ENCODE assay signal across 8 cellular contexts in the genomic region with DNA sequence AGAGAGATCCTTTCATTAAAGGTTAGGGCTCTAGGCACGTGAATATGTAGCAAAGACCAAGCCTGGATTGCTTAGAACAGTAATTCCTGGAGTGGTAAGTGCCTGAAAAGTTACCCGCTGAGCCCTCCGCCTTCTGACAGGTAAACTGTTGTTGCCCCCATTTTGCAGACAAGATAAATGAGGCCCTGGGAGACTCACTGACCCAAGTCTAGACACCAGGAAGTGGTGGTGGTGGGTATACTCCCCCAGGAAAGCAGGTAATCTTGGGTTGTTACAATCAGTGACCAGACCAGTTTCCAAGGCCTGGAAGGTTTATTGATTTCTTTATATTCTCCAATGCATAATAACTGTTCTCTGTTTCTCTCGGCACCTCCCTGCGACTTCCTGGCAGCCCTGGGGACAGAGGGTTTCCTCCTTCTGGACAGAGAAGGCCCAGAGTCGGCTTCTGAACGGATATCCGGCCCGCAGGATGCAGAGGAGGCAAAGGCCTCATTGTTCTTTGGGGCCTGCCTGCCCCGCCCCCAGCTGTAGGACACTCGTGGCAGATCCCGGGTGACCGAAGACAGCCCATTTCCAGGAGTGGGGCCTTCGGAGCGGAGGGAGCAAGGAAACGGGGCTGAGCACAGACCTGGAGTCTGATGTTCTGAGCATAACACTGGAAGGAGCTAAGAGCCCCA. TPM values are rescaled to one million over a fixed set of nuclear protein-coding genes. Genes with fewer than 3 reads are reported as not detected.
DNase-seq lines count a peak whose midpoint lies in the region; ATAC-seq and TF ChIP-seq lines count a peak whose summit lies in the region.

No MANE protein-coding gene starts in this region.

- no peaks in the 10 kb centered on the region for H3K9me3 ChIP-seq in SU-DHL-6 (ENCODE audit: insufficient read depth, low read length)

- H3K9ac ChIP-seq in SU-DHL-6 (ENCODE audit: low read length): peak overlapping the region; percentile 73

- peak overlapping the region; percentile 72 for H2AFZ ChIP-seq in SU-DHL-6 (ENCODE audit: low read depth, low read length, severe bottlenecking)

- H3K9me2 ChIP-seq in SU-DHL-6 (replicated peaks; ENCODE audit: insufficient read depth, low read length): no peaks in the 10 kb centered on the region

- no peaks in the 10 kb centered on the region for H3K36me3 ChIP-seq in SU-DHL-6 (ENCODE audit: low read length)

- H3K9me3 Mint-ChIP-seq in brain (no peaks in the 10 kb centered on the region), immature natural killer cell (no peaks in the 10 kb centered on the region)

- H3K4me1 Mint-ChIP-seq in brain: peaks cover 44% of the 10 kb centered on the region
- peaks cover 35 to 37% of the 10 kb centered on the region in 2 donors for H3K4me1 Mint-ChIP-seq in immature natural killer cell

- H3K27ac ChIP-seq in SU-DHL-6 (ENCODE audit: low read depth, low read length): 0 out of 2 replicates have a peak overlapping the region, but pooled peaks have one; percentile 71

- no peaks in the 10 kb centered on the region for H3K36me3 Mint-ChIP-seq in brain
- no peaks in the 10 kb centered on the region for H3K36me3 Mint-ChIP-seq in immature natural killer cell

- H3K27me3 ChIP-seq in SU-DHL-6 (ENCODE audit: low read length): no peaks in the 10 kb centered on the region

- H4K20me1 ChIP-seq in SU-DHL-6 (ENCODE audit: low read depth, low read length): no peaks in the 10 kb centered on the region

- no peaks in the 10 kb centered on the region for H3K79me2 ChIP-seq in SU-DHL-6 (ENCODE audit: insufficient read depth, low read length)

- H3K4me3 Mint-ChIP-seq in brain (peak overlapping the region; percentile 83 to 94 (median 88)), immature natural killer cell (peak overlapping the region; percentile 90 to 97 (median 95))

- ATAC-seq in GM18498 (IDR thresholded peaks at IDR 0.05; ENCODE audit: unreplicated experiment) (peak; percentile 20), HG03066 (IDR thresholded peaks at IDR 0.05; ENCODE audit: low read depth, unreplicated experiment) (peak; percentile 30)

- DNase-seq in immature natural killer cell: peak in 2 of 3 donors; percentile 36 to 47
- peak; percentile 22 to 40 for DNase-seq in stimulated activated CD4-positive, alpha-beta T cell treated with anti-CD3 and anti-CD28 coated beads, Interleukin-12 subunit alpha, Interleukin-12 subunit beta, amount 100 ng/mL, for 24 hours (ENCODE audit: low read depth in 2 of 2)
- DNase-seq in NOMO-1 treated with DMSO at 0.1 percent for 48 hours (lab: John Stamatoyannopoulos, UW; ENCODE audit: unreplicated experiment): no peak
- no peak for DNase-seq in NCI-H2196 (lab: John Stamatoyannopoulos, UW; ENCODE audit: unreplicated experiment)

- H3F3A ChIP-seq in SU-DHL-6 (ENCODE audit: insufficient read depth): 0 out of 2 replicates have a peak, but pooled peaks cover 3% of the 10 kb centered on the region

- H3K27me3 Mint-ChIP-seq in brain (peaks cover 4% of the 10 kb centered on the region), immature natural killer cell (ENCODE audit: low read depth in 3 of 3) (peaks cover 4 to 15% (median 11%) of the 10 kb centered on the region in 3 donors)

- TF ChIP-seq CTCF in SU-DHL-6 (IDR thresholded peaks at IDR 0.05; ENCODE audit: insufficient read depth, low read length, poor library complexity, severe bottlenecking): no peak
- no peak for TF ChIP-seq CTCF in brain (conservative IDR thresholded peaks at IDR 0.05)

- H3K27ac Mint-ChIP-seq in brain (peak overlapping the region; percentile 83 to 95 (median 91)), immature natural killer cell (peak overlapping the region; percentile 91 to 99 (median 96))

- H3K4me2 ChIP-seq in SU-DHL-6 (ENCODE audit: low read depth, low read length, poor library complexity, severe bottlenecking): peak overlapping the region; percentile 51

- H3K4me3 ChIP-seq in SU-DHL-6 (ENCODE audit: insufficient read depth, low read length, poor library complexity, severe bottlenecking): peak overlapping the region; percentile 74

RNA-seq across cellular contexts. Expression of gene GRK5, which starts 1.3 kb away (rescaled TPM):
- polyA plus RNA-seq in brain (ENCODE audit: insufficient read depth, low read depth, low replicate concordance) (5.4 TPM), immature natural killer cell (10 to 100 TPM in 1 of 3 donors, 1 to 10 TPM in 2; 2.1 to 12.4 (median 3.3) TPM)

RNA-seq across cellular contexts. Expression of gene PRDX3, which starts 27.5 kb away (rescaled TPM):
- 78.8 TPM for polyA plus RNA-seq in brain (ENCODE audit: insufficient read depth, low read depth, low replicate concordance)
- 10 to 100 TPM; 61.6 to 99.8 (median 76.5) TPM for polyA plus RNA-seq in immature natural killer cell

RNA-seq across cellular contexts. Expression of gene SFXN4, which starts 40.5 kb away (rescaled TPM):
- polyA plus RNA-seq in brain (ENCODE audit: insufficient read depth, low read depth, low replicate concordance) (18.2 TPM), immature natural killer cell (10 to 100 TPM; 11.6 to 15.7 (median 12.6) TPM)

Comparison
In these comparisons a context has a peak if more than half of its experiments do, and no peak if none do; other contexts are left out.
1. DNase-seq: peak in immature natural killer cell (2 of 3) and stimulated activated CD4-positive, alpha-beta T cell treated with anti-CD3 and anti-CD28 coated beads, Interleukin-12 subunit alpha, Interleukin-12 subunit beta, amount 100 ng/mL, for 24 hours (2 of 2); none in NOMO-1 treated with DMSO at 0.1 percent for 48 hours (single experiment) and NCI-H2196 (single experiment).